Comparison of ENCODE assay signal across 7 cellular contexts in the genomic region with DNA sequence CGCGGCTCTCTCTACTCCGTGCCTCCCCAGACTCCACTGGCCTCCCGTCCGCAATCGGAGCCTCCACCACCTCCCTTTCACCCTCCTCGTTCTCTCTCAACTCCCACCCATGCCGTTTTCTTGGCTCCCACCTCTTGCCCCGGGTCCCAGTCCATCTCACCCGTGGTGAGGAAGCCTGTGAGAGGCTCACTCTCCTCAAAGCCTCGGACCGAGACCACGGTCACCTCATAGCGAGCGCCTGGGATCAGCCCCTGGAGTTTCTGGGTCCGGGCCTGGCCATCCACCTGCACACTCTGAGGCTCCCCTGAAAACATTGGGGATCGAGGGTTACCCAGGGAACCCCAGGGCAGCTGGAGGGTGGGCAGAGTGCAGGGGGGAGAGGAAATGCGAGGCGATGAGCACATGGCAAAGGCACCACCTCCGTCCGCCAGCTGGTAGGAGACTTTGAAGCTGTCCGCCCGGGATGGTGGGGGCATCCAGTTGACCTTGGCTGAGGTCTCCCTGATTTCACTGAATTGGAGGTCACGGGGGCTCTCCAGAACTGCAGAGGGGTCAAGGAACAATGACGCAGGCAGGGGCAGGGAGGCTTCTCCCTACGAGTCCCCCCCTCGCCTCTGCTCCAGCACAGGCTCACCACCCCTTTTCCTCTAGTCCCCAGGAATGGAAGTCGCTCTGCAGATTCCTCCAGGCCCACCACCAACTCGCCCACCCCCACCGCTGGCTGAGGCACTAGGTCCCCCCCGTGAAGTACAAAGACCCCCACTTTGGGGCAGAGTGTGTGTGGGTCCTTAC. TPM values are rescaled to one million over a fixed set of nuclear protein-coding genes. Genes with fewer than 3 reads are reported as not detected.
"Had no signal": no experiment of that assay in that cellular context is flagged by ENCODE, and none has a peak within 500 bp of the region (broad histone marks: within the 10 kb centered on the region; RNA-seq: fewer than 3 reads in every experiment).

No MANE protein-coding gene starts in this region.

RNA-seq across cellular contexts. Expression of a gene that starts 5.6 kb away (rescaled TPM):
- total RNA-seq: LHCN-M2, NCI-H460, OCI-LY7, Right ventricle myocardium superior, RPMI7951, SJSA1 had no signal
- polyA plus RNA-seq: SK-N-SH had no signal
